34 cellular contexts compared by ENCODE assay signal in the genomic region with DNA sequence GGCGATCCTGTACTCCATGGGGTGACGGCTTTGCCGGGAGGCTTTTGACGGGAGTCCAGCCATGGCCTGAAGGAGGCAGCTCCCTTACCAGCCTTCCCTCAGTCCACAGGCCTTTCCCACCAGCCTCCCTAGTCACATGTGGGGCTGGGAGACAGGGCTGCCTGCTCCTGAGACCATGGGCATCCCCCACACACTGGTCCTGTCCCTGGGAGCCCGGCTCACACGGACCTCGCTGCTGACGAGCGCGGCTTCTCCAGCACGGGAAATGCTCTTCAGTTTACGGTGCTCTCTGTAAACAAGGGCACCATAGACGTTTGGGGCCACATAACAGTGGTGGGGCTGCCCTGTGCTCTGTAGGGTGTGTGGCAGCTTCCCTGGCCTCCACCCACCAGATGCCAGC.
"Had no signal": no experiment of that assay in that cellular context is flagged by ENCODE, and none has a peak within 500 bp of the region (broad histone marks: within the 10 kb centered on the region; RNA-seq: fewer than 3 reads in every experiment).

No MANE protein-coding gene starts in this region.

- H3K9ac ChIP-seq: KMS-11 had no signal

- H3K27me3 ChIP-seq: MG63 had no signal

- H3K27ac ChIP-seq: KMS-11 had no signal

- H3K9me3 ChIP-seq: MG63 had no signal

- H3K4me2 ChIP-seq: KMS-11 had no signal

- H3K36me3 ChIP-seq: MG63 had no signal

- H3K4me3 ChIP-seq: MG63 had no signal

- DNase-seq: Karpas-422, Kasumi-1, MG63, MM.1S, MV-4-11, NCI-H1048, NCI-H1092, NCI-H1092 treated with DMSO at 0.1 percent for 48 hours, NCI-H1105, NCI-H1105 treated with DMSO at 0.1 percent for 48 hours, NCI-H1417, NCI-H1417 treated with DMSO at 0.1 percent for 48 hours, NCI-H1436, NCI-H1436 treated with DMSO at 0.1 percent for 48 hours, NCI-H146, NCI-H1694, NCI-H1694 treated with DMSO at 0.1 percent for 48 hours, NCI-H187 treated with DMSO at 0.1 percent for 48 hours, NCI-H1930, NCI-H2029, NCI-H2029 treated with DMSO at 0.1 percent for 48 hours, NCI-H2081, NCI-H2081 treated with DMSO at 0.1 percent for 48 hours, NCI-H2107, NCI-H2171, NCI-H2171 treated with DMSO at 0.1 percent for 48 hours, NCI-H2227 treated with DMSO at 0.1 percent for 48 hours, NCI-H226, NCI-H345, NCI-H446, NCI-H446 treated with DMSO at 0.1 percent for 48 hours, NCI-H510A, NCI-H510A treated with DMSO at 0.1 percent for 48 hours had no signal
